In genomic region chr7:119903090-119903489, GRCh38 we compare ENCODE assay signal across 33 cellular contexts.
DNase-seq lines count a peak whose midpoint lies in the region; ATAC-seq and TF ChIP-seq lines count a peak whose summit lies in the region.
"Had no signal": no experiment of that assay in that cellular context is flagged by ENCODE, and none has a peak within 500 bp of the region (broad histone marks: within the 10 kb centered on the region; RNA-seq: fewer than 3 reads in every experiment).

No MANE protein-coding gene starts in this region.

- no peaks in the 10 kb centered on the region for H4K20me1 ChIP-seq in smooth muscle cell (ENCODE audit: low read depth)
- H4K20me1 ChIP-seq: BLaER1; BLaER1 treated with 17β-estradiol and CSF1 and Interleukin-3, amounts not matched to agents 10 nM and 100 nM had no signal

- H3K4me2 ChIP-seq in smooth muscle cell: peak overlapping the region; percentile 60
- H3K4me2 ChIP-seq: A549; BLaER1; BLaER1 treated with 17β-estradiol and CSF1 and Interleukin-3, amounts not matched to agents 10 nM and 100 nM had no signal

- TF ChIP-seq CTCF in fibroblast of villous mesenchyme (IDR thresholded peaks at IDR 0.05; ENCODE audit: insufficient read depth, low read depth, low read length): no peak
- no peak for TF ChIP-seq CTCF in smooth muscle cell (IDR thresholded peaks at IDR 0.05; ENCODE audit: borderline replicate concordance, insufficient read depth, poor library complexity, severe bottlenecking)

- H3K9ac ChIP-seq in SK-N-MC (ENCODE audit: insufficient read length) (no peak overlapping the region), smooth muscle cell (ENCODE audit: low read depth) (no peak overlapping the region)
- H3K9ac ChIP-seq: BLaER1; BLaER1 treated with 17β-estradiol and CSF1 and Interleukin-3, amounts not matched to agents 10 nM and 100 nM had no signal

- no peaks in the 10 kb centered on the region; the same call in 1 of the 2 replicates for H3K9me3 ChIP-seq in SK-N-MC (ENCODE audit: low read depth, low read length)
- no peaks in the 10 kb centered on the region for H3K9me3 ChIP-seq in smooth muscle cell (replicated peaks; ENCODE audit: low read depth)
- H3K9me3 ChIP-seq: A549; BE2C; BLaER1; BLaER1 treated with 17β-estradiol and CSF1 and Interleukin-3, amounts not matched to agents 10 nM and 100 nM; Caco-2 had no signal

- no peak for ATAC-seq in GM21723 (IDR thresholded peaks at IDR 0.05; ENCODE audit: unreplicated experiment)
- ATAC-seq: A549; CD8-positive, alpha-beta T cell had no signal

- peak; percentile 96 for DNase-seq in SK-N-MC (ENCODE audit: low read depth, low spot score)
- peak; percentile 10 for DNase-seq in fibroblast of villous mesenchyme (ENCODE audit: low read depth)
- DNase-seq in left kidney (ENCODE audit: low read depth, low spot score): peak; percentile 6
- DNase-seq in smooth muscle cell (lab: John Stamatoyannopoulos, UW; ENCODE audit: unreplicated experiment): no peak
- no peak for DNase-seq in NAMALWA (ENCODE audit: low spot score)
- no peak for DNase-seq in NCI-H187 treated with DMSO at 0.1 percent for 48 hours (lab: John Stamatoyannopoulos, UW)
- DNase-seq in NCI-H146 (lab: John Stamatoyannopoulos, UW): no peak
- DNase-seq: 8988T; ACHN; AML-193; BE2C; C1 segment of cervical spinal cord; Caco-2; Calu3; CD4-positive, alpha-beta memory T cell; CD4-positive, alpha-beta T cell; CD4-positive, CD25-positive, alpha-beta regulatory T cell; CD8-positive, alpha-beta memory T cell; CD8-positive, alpha-beta T cell; COR-L47; DMS 273 treated with DMSO at 0.1 percent for 48 hours; DMS153; DMS53; DMS79; DMS79 treated with DMSO at 0.1 percent for 48 hours; DND-41; EL had no signal

- H3K36me3 ChIP-seq in SK-N-MC (ENCODE audit: insufficient read depth, low read length) (no peaks in the 10 kb centered on the region), smooth muscle cell (ENCODE audit: low read depth) (no peaks in the 10 kb centered on the region)
- H3K36me3 ChIP-seq: BE2C; BLaER1; BLaER1 treated with 17β-estradiol and CSF1 and Interleukin-3, amounts not matched to agents 10 nM and 100 nM had no signal

- H3K4me3 ChIP-seq in SK-N-MC (no peak overlapping the region), fibroblast of villous mesenchyme (ENCODE audit: low read depth, low read length) (no peak overlapping the region), smooth muscle cell (no peak overlapping the region)
- H3K4me3 ChIP-seq: A549; BLaER1; BLaER1 treated with 17β-estradiol and CSF1 and Interleukin-3, amounts not matched to agents 10 nM and 100 nM had no signal

- 87% methylated on average over 2 of the region's 2 CpGs for WGBS in smooth muscle cell (ENCODE audit: low lambda C conversion rate)

- no peaks in the 10 kb centered on the region for H3K79me2 ChIP-seq in smooth muscle cell (ENCODE audit: low read depth)

- no peaks in the 10 kb centered on the region for H3F3A ChIP-seq in smooth muscle cell (ENCODE audit: low read depth)

- H3K27me3 ChIP-seq in smooth muscle cell (ENCODE audit: low read depth): no peaks in the 10 kb centered on the region
- H3K27me3 ChIP-seq: BE2C; BLaER1; BLaER1 treated with 17β-estradiol and CSF1 and Interleukin-3, amounts not matched to agents 10 nM and 100 nM had no signal

- H3K4me1 ChIP-seq in smooth muscle cell (ENCODE audit: low read depth): no peaks in the 10 kb centered on the region
- H3K4me1 ChIP-seq: A549; BE2C; BLaER1; BLaER1 treated with 17β-estradiol and CSF1 and Interleukin-3, amounts not matched to agents 10 nM and 100 nM; Caco-2 had no signal

- no peak overlapping the region for H3K27ac ChIP-seq in SK-N-MC
- H3K27ac ChIP-seq in smooth muscle cell (ENCODE audit: low read depth): no peak overlapping the region
- H3K27ac ChIP-seq: 22Rv1; A549; BLaER1; BLaER1 treated with 17β-estradiol and CSF1 and Interleukin-3, amounts not matched to agents 10 nM and 100 nM; C4-2B had no signal

- H2AFZ ChIP-seq in smooth muscle cell (ENCODE audit: low read depth): no peak overlapping the region

Comparison
In these comparisons a context has a peak if more than half of its experiments do, and no peak if none do; other contexts are left out.
1. DNase-seq: peak in SK-N-MC (single experiment), fibroblast of villous mesenchyme (single experiment) and left kidney (single experiment); none in smooth muscle cell (single experiment), NAMALWA (single experiment), NCI-H187 treated with DMSO at 0.1 percent for 48 hours (single experiment) and NCI-H146 (single experiment).